ENCODE assay signal across 29 cellular contexts in the genomic region with DNA sequence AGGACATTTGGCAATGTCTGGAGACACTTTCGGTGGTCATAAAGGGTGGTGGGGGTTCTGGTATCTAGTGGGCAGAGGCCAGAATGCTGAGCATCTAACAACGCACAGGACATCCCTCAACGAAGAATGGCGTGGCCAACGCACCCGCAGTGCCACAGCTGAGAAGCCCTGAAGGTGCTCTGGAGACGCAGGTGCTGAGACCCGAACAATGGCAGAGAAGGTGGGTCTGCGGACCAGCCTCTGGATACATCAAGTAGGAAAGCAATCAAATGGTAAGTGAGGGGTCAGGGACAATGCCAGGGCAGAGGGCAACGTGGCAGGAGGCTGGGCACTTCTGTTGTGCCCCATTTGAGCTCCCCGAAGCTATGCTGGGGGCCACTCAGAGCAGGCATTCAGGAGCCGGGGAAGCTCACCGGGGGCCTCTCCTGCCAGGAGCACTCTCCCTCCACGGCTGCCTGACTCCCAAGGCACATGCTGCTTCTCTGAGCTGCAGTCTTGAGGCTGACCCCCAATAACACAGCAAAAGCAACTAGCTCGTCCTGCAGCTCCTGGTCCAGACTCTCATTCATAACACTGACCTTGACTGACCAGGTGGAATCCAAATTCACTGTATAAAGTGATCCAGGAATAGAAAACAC. TPM values are rescaled to one million over a fixed set of nuclear protein-coding genes. Genes with fewer than 3 reads are reported as not detected.
DNase-seq lines count a peak whose midpoint lies in the region; ATAC-seq and TF ChIP-seq lines count a peak whose summit lies in the region.
"Had no signal": no experiment of that assay in that cellular context is flagged by ENCODE, and none has a peak within 500 bp of the region (broad histone marks: within the 10 kb centered on the region; RNA-seq: fewer than 3 reads in every experiment).

No MANE protein-coding gene starts in this region.

- H3K36me3 ChIP-seq in left ventricle myocardium inferior (no peaks in the 10 kb centered on the region), spleen (peaks cover 0 to 40% (median 5%) of the 10 kb centered on the region in 6 donors), testis (ENCODE audit: low read depth, missing control alignments) (no peaks in the 10 kb centered on the region)

- peaks cover 4% of the 10 kb centered on the region for H3K4me1 Mint-ChIP-seq in T-helper 2 cell treated with Interferon-gamma antibody and Interleukin-4, amounts not matched to agents 5 μg/mL and 100 μg/mL, for 36 hours (ENCODE audit: low read depth)

- intact Hi-C loops in left ventricle myocardium inferior (cut with micrococcal nuclease), result no loop called here
- intact Hi-C loops in left cardiac atrium (cut with DNase I), result loop anchor here (5.0 kb wide), 2 partner anchors 37 to 47 kb away; no protein-coding TSS in a partner anchor
- intact Hi-C loops in spleen (cut with DNase I; ENCODE audit: low total_unique reads), result no loop called here
- intact Hi-C loops in testis (cut with DNase I; ENCODE audit: low total_unique reads), result no loop called here

- no peaks in the 10 kb centered on the region for H3K9me3 Mint-ChIP-seq in T-helper 2 cell treated with Interferon-gamma antibody and Interleukin-4, amounts not matched to agents 5 μg/mL and 100 μg/mL, for 36 hours
- H3K9me3 Mint-ChIP-seq: CD8-positive, alpha-beta T cell; IgD-negative memory B cell had no signal

- H3K4me3 Mint-ChIP-seq in T-helper 2 cell treated with Interferon-gamma antibody and Interleukin-4, amounts not matched to agents 5 μg/mL and 100 μg/mL, for 36 hours, result no peak overlapping the region
- H3K4me3 Mint-ChIP-seq: B cell; CD8-positive, alpha-beta T cell; IgD-negative memory B cell had no signal

- H3K9me3 ChIP-seq in left ventricle myocardium inferior (replicated peaks) (no peaks in the 10 kb centered on the region), spleen (no peaks in the 10 kb centered on the region), testis (no peaks in the 10 kb centered on the region)
- H3K9me3 ChIP-seq: Caco-2 had no signal

- peaks cover 86% of the 10 kb centered on the region for H3K4me1 ChIP-seq in left ventricle myocardium inferior
- peaks cover 9 to 55% (median 41%) of the 10 kb centered on the region in 6 donors for H3K4me1 ChIP-seq in spleen
- H3K4me1 ChIP-seq in testis, result peaks cover 24% of the 10 kb centered on the region
- H3K4me1 ChIP-seq: Caco-2 had no signal

- no peak for TF ChIP-seq CTCF in left ventricle myocardium inferior (IDR thresholded peaks at IDR 0.05; ENCODE audit: borderline replicate concordance)
- no peak for TF ChIP-seq CTCF in spleen (IDR thresholded peaks at IDR 0.05 in 8 of 11, conservative IDR thresholded peaks at IDR 0.05 in 3 of 11)
- no peak for TF ChIP-seq CTCF in testis (IDR thresholded peaks at IDR 0.05)

- H3K36me3 Mint-ChIP-seq in T-helper 2 cell treated with Interferon-gamma antibody and Interleukin-4, amounts not matched to agents 5 μg/mL and 100 μg/mL, for 36 hours (ENCODE audit: low read depth), result no peaks in the 10 kb centered on the region

- H3K27me3 ChIP-seq in left ventricle myocardium inferior (ENCODE audit: low read depth), result no peaks in the 10 kb centered on the region
- no peaks in the 10 kb centered on the region for H3K27me3 ChIP-seq in spleen (replicated peaks in 1 of 7)
- H3K27me3 ChIP-seq in testis, result no peaks in the 10 kb centered on the region

- H3K4me3 ChIP-seq in left ventricle myocardium inferior (no peak overlapping the region), spleen (no peak overlapping the region), testis (no peak overlapping the region)
- H3K4me3 ChIP-seq: PC-9 had no signal

- TF ChIP-seq POLR2A in spleen (IDR thresholded peaks at IDR 0.05) (no peak), testis (IDR thresholded peaks at IDR 0.05) (no peak)

- 91 to 95% (median 94%) methylated on average over 12 to 15 of the region's 15 CpGs for WGBS in spleen, 5 donors
- 87 to 95% methylated on average over 10 to 15 of the region's 15 CpGs for WGBS in testis, 2 donors

- H3K27me3 Mint-ChIP-seq in T-helper 2 cell treated with Interferon-gamma antibody and Interleukin-4, amounts not matched to agents 5 μg/mL and 100 μg/mL, for 36 hours (ENCODE audit: low read depth), result no peaks in the 10 kb centered on the region
- H3K27me3 Mint-ChIP-seq: B cell, IgD-negative memory B cell had no signal

- H3K27ac ChIP-seq in left ventricle myocardium inferior (replicated peaks) (peak overlapping the region; percentile 10), spleen (no peak overlapping the region), testis (no peak overlapping the region)
- H3K27ac ChIP-seq: 22Rv1, C4-2B, HL-60, KMS-11, PC-9 had no signal

- no peak for DNase-seq in T-helper 2 cell treated with Interferon-gamma antibody and Interleukin-4, amounts not matched to agents 5 μg/mL and 100 μg/mL, for 36 hours (ENCODE audit: low spot score)
- no peak for DNase-seq in T-helper 2 cell
- no peak for DNase-seq in left ventricle myocardium inferior
- no peak for DNase-seq in left cardiac atrium
- DNase-seq in spleen, result peak; percentile 56
- no peak for DNase-seq in testis
- DNase-seq in SIG-M5 (lab: John Stamatoyannopoulos, UW), result no peak
- DNase-seq: Caco-2; CD8-positive, alpha-beta T cell; DMS 273 treated with DMSO at 0.1 percent for 48 hours; DND-41; NCI-H1048; NCI-H1417 treated with DMSO at 0.1 percent for 48 hours; NCI-H1694 treated with DMSO at 0.1 percent for 48 hours; NCI-H2081; NCI-H2227 treated with DMSO at 0.1 percent for 48 hours; NCI-H526 treated with DMSO at 0.1 percent for 48 hours; PC-9; SHP77 had no signal

- ATAC-seq in left cardiac atrium, result no peak
- ATAC-seq: CD8-positive, alpha-beta T cell; HCT116 had no signal

- peak overlapping the region; percentile 26 for H3K27ac Mint-ChIP-seq in T-helper 2 cell treated with Interferon-gamma antibody and Interleukin-4, amounts not matched to agents 5 μg/mL and 100 μg/mL, for 36 hours
- H3K27ac Mint-ChIP-seq: B cell; CD8-positive, alpha-beta T cell; IgD-negative memory B cell had no signal

RNA-seq across cellular contexts. Expression of gene SPHK1, which starts 26.0 kb away (rescaled TPM):
- total RNA-seq in left ventricle myocardium inferior (2.3 TPM), left cardiac atrium (10 to 100 TPM in 1 of 2 donors, 1 to 10 TPM in 1; 4.8 to 27.9 TPM), spleen (1 to 10 TPM; 3.7 to 7.2 (median 5.7) TPM), testis (10 to 100 TPM; 14.7 to 17.7 TPM)
- polyA plus RNA-seq in spleen (10 to 100 TPM in 1 of 3 donors, 1 to 10 TPM in 2; 8.1 to 11.4 (median 9.6) TPM), testis (ENCODE audit: insufficient read depth, low read depth, low replicate concordance) (8.0 TPM)
- polyA plus RNA-seq: IgD-negative memory B cell had no signal

RNA-seq across cellular contexts. Expression of gene UBE2O, which starts 42.5 kb away (rescaled TPM):
- total RNA-seq in left ventricle myocardium inferior, result 35.7 TPM
- 10 to 100 TPM; 28.3 to 29.1 TPM for total RNA-seq in left cardiac atrium
- total RNA-seq in spleen, result 10 to 100 TPM; 24.1 to 55.9 (median 32.5) TPM
- 10 to 100 TPM in 1 of 3 donors, 1 to 10 TPM in 2; 7.2 to 14.3 (median 8.5) TPM for polyA plus RNA-seq in spleen
- 10 to 100 TPM; 56.6 to 58.0 TPM for total RNA-seq in testis
- polyA plus RNA-seq in testis (ENCODE audit: insufficient read depth, low read depth, low replicate concordance), result 40.6 TPM

RNA-seq across cellular contexts. Expression of gene PRPSAP1, which starts 56.7 kb away (rescaled TPM):
- total RNA-seq in left ventricle myocardium inferior (30.7 TPM), left cardiac atrium (10 to 100 TPM; 38.9 to 39.3 TPM), spleen (10 to 100 TPM; 32.5 to 54.1 (median 38.3) TPM), testis (100 to 1,000 TPM; 132 to 152 TPM)
- polyA plus RNA-seq in spleen (10 to 100 TPM; 17.5 to 25.9 (median 17.5) TPM), testis (ENCODE audit: insufficient read depth, low read depth, low replicate concordance) (184 TPM)

RNA-seq across cellular contexts. Expression of gene AANAT, which starts 57.0 kb away (rescaled TPM):
- total RNA-seq in left ventricle myocardium inferior, result not detected
- total RNA-seq in left cardiac atrium, result not detected
- total RNA-seq in spleen, result not detected
- under 1 TPM in 2 of 3 donors, not detected in 1; 0.19 to 0.22 TPM for polyA plus RNA-seq in spleen
- 1 to 10 TPM; 2.0 to 4.3 TPM for total RNA-seq in testis
- polyA plus RNA-seq in testis (ENCODE audit: insufficient read depth, low read depth, low replicate concordance), result 4.4 TPM
- total RNA-seq: Caco-2; CD8-positive, alpha-beta T cell; H4; NCI-H460; PC-9; RPMI7951 had no signal

Comparison
In these comparisons a context has a peak if more than half of its experiments do, and no peak if none do; other contexts are left out.
1. intact Hi-C loops: an anchor here in left cardiac atrium (5.0 kb wide); none called in left ventricle myocardium inferior, spleen and testis.